23 cellular contexts compared by ENCODE assay signal in the genomic region with DNA sequence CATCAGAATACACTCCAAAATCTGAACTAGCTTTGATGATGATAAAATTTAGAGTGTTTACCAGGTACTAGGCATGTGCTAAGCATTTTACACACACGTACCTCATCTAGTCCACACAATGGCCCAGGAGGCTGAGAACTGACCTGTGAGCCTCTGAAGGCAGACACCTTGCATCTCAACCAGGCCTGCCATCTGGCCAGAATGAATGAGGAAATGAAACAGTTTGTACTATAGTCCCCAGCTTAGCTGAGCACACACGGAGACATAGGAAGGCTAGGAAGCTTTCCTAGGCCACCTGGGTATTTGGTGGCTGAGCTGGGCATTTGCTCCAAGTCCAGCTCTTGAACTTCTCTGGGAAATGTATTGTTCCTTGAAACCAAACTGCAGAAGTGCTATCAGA.
"Had no signal": no experiment of that assay in that cellular context is flagged by ENCODE, and none has a peak within 500 bp of the region (broad histone marks: within the 10 kb centered on the region; RNA-seq: fewer than 3 reads in every experiment).

No MANE protein-coding gene starts in this region.

- H3K4me3 Mint-ChIP-seq: activated CD4-positive, alpha-beta memory T cell treated with anti-CD3 and anti-CD28 coated beads for 36 hours; activated naive CD4-positive, alpha-beta T cell treated with anti-CD3 and anti-CD28 coated beads, Interleukin-2, amount 10 ng/mL, durations not matched to agents 7 days and 5 days; activated T-cell treated with anti-CD3 and anti-CD28 coated beads, Interleukin-2, amount 50 U/mL, for 72 hours; dendritic cell treated with granulocyte-macrophage colony-stimulating factor and Interleukin-4, amounts not matched to agents 40 ng/mL and 50 ng/mL, for 4 days; naive B cell; neural crest cell; stimulated activated memory B cell treated with anti-CD40 and anti-IgM and Interleukin-4, amounts not matched to agents 10 μg/mL and 1 μg/mL and 100 μg/mL, for 72 hours had no signal

- DNase-seq: activated CD4-positive, alpha-beta memory T cell treated with anti-CD3 and anti-CD28 coated beads for 36 hours; activated CD4-positive, alpha-beta T cell treated with anti-CD3 and anti-CD28 coated beads for 48 hours; activated effector memory CD4-positive, alpha-beta T cell treated with Interleukin-2 at 50 U/mL for 16 hours; activated naive CD4-positive, alpha-beta T cell treated with anti-CD3 and anti-CD28 coated beads, Interleukin-2, amount 10 ng/mL, durations not matched to agents 7 days and 5 days; activated T-cell treated with anti-CD3 and anti-CD28 coated beads, Interleukin-2, amount 50 U/mL, for 72 hours; amygdala; body of pancreas; effector CD4-positive, alpha-beta T cell; heart right ventricle; left colon; mesenchymal stem cell; mucosa of descending colon; naive B cell; occipital lobe; stimulated activated CD4-positive, alpha-beta T cell treated with anti-CD3 and anti-CD28 coated beads, Interleukin-15, amount 100 ng/mL, for 24 hours; transverse colon; uterus had no signal

- FAIRE-seq: endometrium, keratinocyte had no signal

- H3K9me3 Mint-ChIP-seq: activated CD4-positive, alpha-beta memory T cell treated with anti-CD3 and anti-CD28 coated beads for 36 hours; activated naive CD4-positive, alpha-beta T cell treated with anti-CD3 and anti-CD28 coated beads, Interleukin-2, amount 10 ng/mL, durations not matched to agents 7 days and 5 days; activated T-cell treated with anti-CD3 and anti-CD28 coated beads, Interleukin-2, amount 50 U/mL, for 72 hours; dendritic cell treated with granulocyte-macrophage colony-stimulating factor and Interleukin-4, amounts not matched to agents 40 ng/mL and 50 ng/mL, for 4 days; naive B cell; neural crest cell; stimulated activated memory B cell treated with anti-CD40 and anti-IgM and Interleukin-4, amounts not matched to agents 10 μg/mL and 1 μg/mL and 100 μg/mL, for 72 hours had no signal

- ATAC-seq: activated T-cell treated with anti-CD3 and anti-CD28 coated beads, Interleukin-2, amount 50 U/mL, for 72 hours; body of pancreas; heart right ventricle; left colon; mucosa of descending colon; sciatic nerve; stimulated activated memory B cell treated with anti-CD40 and anti-IgM and Interleukin-4, amounts not matched to agents 10 μg/mL and 1 μg/mL and 100 μg/mL, for 72 hours had no signal

- H3K4me1 Mint-ChIP-seq: activated naive CD4-positive, alpha-beta T cell treated with anti-CD3 and anti-CD28 coated beads, Interleukin-2, amount 10 ng/mL, durations not matched to agents 7 days and 5 days; neural crest cell; stimulated activated memory B cell treated with anti-CD40 and anti-IgM and Interleukin-4, amounts not matched to agents 10 μg/mL and 1 μg/mL and 100 μg/mL, for 72 hours had no signal

- H3K27ac Mint-ChIP-seq: activated CD4-positive, alpha-beta memory T cell treated with anti-CD3 and anti-CD28 coated beads for 36 hours; activated naive CD4-positive, alpha-beta T cell treated with anti-CD3 and anti-CD28 coated beads, Interleukin-2, amount 10 ng/mL, durations not matched to agents 7 days and 5 days; activated T-cell treated with anti-CD3 and anti-CD28 coated beads, Interleukin-2, amount 50 U/mL, for 72 hours; dendritic cell treated with granulocyte-macrophage colony-stimulating factor and Interleukin-4, amounts not matched to agents 40 ng/mL and 50 ng/mL, for 4 days; stimulated activated memory B cell treated with anti-CD40 and anti-IgM and Interleukin-4, amounts not matched to agents 10 μg/mL and 1 μg/mL and 100 μg/mL, for 72 hours had no signal

- H3K36me3 Mint-ChIP-seq: activated CD4-positive, alpha-beta memory T cell treated with anti-CD3 and anti-CD28 coated beads for 36 hours; activated naive CD4-positive, alpha-beta T cell treated with anti-CD3 and anti-CD28 coated beads, Interleukin-2, amount 10 ng/mL, durations not matched to agents 7 days and 5 days; stimulated activated memory B cell treated with anti-CD40 and anti-IgM and Interleukin-4, amounts not matched to agents 10 μg/mL and 1 μg/mL and 100 μg/mL, for 72 hours had no signal
